In the genomic region with DNA sequence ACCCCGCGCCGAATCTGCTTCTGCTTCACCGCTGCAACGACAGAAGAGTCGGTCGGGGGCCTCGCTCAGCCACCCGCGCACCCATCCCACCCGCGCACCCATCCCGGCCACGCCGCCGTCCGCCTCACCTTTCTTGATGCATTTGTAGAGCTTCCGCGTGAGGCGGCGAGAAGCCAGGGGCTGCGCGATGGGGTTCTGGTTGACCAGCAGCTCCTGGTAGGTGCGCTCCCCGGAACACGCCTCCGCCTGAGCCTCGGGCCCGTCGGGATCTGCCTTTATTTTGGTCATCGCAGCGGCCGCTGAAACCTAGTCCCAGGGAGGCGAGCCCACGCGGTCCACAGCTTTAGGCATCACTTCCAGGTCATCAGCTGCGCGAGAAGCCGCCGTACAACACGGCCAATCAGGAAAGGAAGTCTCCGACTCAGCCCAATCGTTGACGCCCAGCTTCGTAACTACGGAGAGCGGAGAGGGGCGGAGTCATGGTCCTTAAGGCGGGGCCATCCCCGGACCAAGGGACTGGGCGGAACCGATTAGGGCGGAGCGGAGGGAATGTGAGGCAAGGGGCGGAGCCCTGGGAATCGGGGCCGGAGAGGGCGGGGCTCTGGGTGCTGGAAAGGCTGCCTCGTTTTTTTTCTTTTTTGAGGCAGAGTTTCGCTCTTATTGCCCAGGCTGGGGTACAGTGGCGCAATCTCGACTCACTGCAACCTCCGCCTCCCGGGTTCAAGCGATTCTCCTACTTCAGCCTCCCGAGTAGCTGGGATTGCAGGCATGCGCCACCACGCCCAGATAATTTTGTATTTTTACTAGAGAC, we compare ENCODE assay signal across 8 cellular contexts. TPM values are rescaled to one million over a fixed set of nuclear protein-coding genes. Genes with fewer than 3 reads are reported as not detected.
DNase-seq lines count a peak whose midpoint lies in the region; ATAC-seq and TF ChIP-seq lines count a peak whose summit lies in the region.

A gene (minus strand): TSS at position 356 of the 811 bp plus-strand sequence. CDS start 68 bp downstream, at position 288.

- TF ChIP-seq CTCF in GM13976 (IDR thresholded peaks at IDR 0.05; ENCODE audit: borderline replicate concordance, control extremely low read depth, extremely low read depth, insufficient read depth, missing control alignments) (no peak), upper lobe of right lung (IDR thresholded peaks at IDR 0.05) (no peak)

- in situ Hi-C loops in GM13976 (cut with MboI; ENCODE audit: low sequenced_read_pairs, unreplicated experiment), result no loop called here

- intact Hi-C loops in T-helper 1 cell treated with Interleukin-12 subunit alpha and Interleukin-12 subunit beta and Interleukin-4 antibody, amounts not matched to agents 30 ng/mL and 1 ng/mL, for 36 hours (cut with micrococcal nuclease), result loop anchor here (1.0 to 10.0 kb wide), 15 partner anchors 11 to 1766 kb away; a partner anchor contains a TSS
- intact Hi-C loops in left cardiac atrium (cut with DNase I) (no loop called here), posterior vena cava (cut with DNase I) (no loop called here), upper lobe of right lung (cut with DNase I) (no loop called here)

- DNase-seq in GM13976 (ENCODE audit: low spot score) (peak; percentile 98), NCI-H146 treated with DMSO at 0.1 percent for 48 hours (lab: John Stamatoyannopoulos, UW; ENCODE audit: unreplicated experiment) (peak; percentile 83), amniotic epithelial cell (ENCODE audit: low read depth) (peak; percentile 98), left cardiac atrium (peak; percentile 98), posterior vena cava (ENCODE audit: low spot score) (peak; percentile 99), upper lobe of right lung (peak; percentile 99)

- H3K4me3 ChIP-seq in upper lobe of right lung, result peak within 1 kb of the TSS; percentile 99

- no peaks in the 10 kb centered on the region for H3K9me3 ChIP-seq in upper lobe of right lung

- peaks cover 10% of the 10 kb centered on the region for H3K4me1 ChIP-seq in upper lobe of right lung

- H3K36me3 ChIP-seq in upper lobe of right lung, result peaks cover 28% of the 10 kb centered on the region

- no peaks in the 10 kb centered on the region for H3K27me3 ChIP-seq in upper lobe of right lung

- peak within 1 kb of the TSS; percentile 82 for H3K27ac ChIP-seq in upper lobe of right lung

- ATAC-seq in HG02870 (IDR thresholded peaks at IDR 0.05; ENCODE audit: unreplicated experiment) (peak; percentile 93), left cardiac atrium (peak; percentile 99 to 100), upper lobe of right lung (peak; percentile 100)

RNA-seq across cellular contexts. Expression of the gene that starts here (rescaled TPM):
- 139 and 141 TPM in 2 replicates for total RNA-seq in T-helper 1 cell treated with Interleukin-12 subunit alpha and Interleukin-12 subunit beta and Interleukin-4 antibody, amounts not matched to agents 30 ng/mL and 1 ng/mL, for 36 hours
- total RNA-seq in left cardiac atrium, result 10 to 100 TPM; 78.3 to 89.5 TPM
- total RNA-seq in posterior vena cava, result 10 to 100 TPM; 73.9 to 87.3 TPM
- 60.1 TPM for total RNA-seq in upper lobe of right lung

Comparison
In these comparisons a context has a peak if more than half of its experiments do, and no peak if none do; other contexts are left out.
1. Peak in every context shown above with its lines: DNase-seq, ATAC-seq, H3K4me3 ChIP-seq and H3K27ac ChIP-seq.